In the genomic region with DNA sequence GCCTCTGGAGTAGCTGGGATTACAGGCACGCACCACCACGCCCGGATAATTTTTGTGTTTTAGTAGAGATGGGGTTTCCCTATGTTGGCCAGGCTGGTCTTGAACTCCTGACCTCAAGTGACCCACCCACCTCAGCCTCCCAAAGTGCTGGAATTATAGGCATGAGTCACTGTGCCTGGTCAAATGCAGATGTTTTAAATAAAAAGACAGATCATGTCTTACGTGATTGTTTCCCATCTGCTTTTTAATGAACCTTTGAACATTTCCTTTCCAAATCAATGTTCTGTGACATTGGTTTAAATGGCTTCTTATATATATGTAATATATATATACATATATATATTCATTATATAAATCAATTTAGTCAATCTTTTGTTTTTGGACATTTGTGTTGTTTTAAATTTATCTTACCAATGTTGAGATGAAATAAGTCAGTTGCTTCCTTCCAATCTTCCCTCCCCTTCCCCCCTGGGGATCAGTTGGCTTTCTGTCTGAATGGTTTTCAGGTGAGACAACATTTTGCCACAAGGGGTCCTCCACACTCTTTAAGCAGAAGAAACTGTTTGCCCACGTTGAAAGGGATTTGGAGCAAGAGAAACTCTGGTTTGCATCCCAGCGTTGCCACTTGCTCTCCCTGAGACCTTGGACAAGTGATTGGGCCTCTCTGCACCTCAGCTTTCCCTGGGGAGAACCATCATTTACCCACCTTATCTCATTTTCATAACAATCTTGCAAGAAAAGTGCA, we compare ENCODE assay signal across 1 cellular context.
TF ChIP-seq lines count a peak whose summit lies in the region.

No MANE protein-coding gene starts in this region.

TF ChIP-seq in GM23338, 12 proteins besides CTCF, POLR2A, EP300 and RAD21 (continued from another document):
- TF ChIP-seq, protein P1, sequence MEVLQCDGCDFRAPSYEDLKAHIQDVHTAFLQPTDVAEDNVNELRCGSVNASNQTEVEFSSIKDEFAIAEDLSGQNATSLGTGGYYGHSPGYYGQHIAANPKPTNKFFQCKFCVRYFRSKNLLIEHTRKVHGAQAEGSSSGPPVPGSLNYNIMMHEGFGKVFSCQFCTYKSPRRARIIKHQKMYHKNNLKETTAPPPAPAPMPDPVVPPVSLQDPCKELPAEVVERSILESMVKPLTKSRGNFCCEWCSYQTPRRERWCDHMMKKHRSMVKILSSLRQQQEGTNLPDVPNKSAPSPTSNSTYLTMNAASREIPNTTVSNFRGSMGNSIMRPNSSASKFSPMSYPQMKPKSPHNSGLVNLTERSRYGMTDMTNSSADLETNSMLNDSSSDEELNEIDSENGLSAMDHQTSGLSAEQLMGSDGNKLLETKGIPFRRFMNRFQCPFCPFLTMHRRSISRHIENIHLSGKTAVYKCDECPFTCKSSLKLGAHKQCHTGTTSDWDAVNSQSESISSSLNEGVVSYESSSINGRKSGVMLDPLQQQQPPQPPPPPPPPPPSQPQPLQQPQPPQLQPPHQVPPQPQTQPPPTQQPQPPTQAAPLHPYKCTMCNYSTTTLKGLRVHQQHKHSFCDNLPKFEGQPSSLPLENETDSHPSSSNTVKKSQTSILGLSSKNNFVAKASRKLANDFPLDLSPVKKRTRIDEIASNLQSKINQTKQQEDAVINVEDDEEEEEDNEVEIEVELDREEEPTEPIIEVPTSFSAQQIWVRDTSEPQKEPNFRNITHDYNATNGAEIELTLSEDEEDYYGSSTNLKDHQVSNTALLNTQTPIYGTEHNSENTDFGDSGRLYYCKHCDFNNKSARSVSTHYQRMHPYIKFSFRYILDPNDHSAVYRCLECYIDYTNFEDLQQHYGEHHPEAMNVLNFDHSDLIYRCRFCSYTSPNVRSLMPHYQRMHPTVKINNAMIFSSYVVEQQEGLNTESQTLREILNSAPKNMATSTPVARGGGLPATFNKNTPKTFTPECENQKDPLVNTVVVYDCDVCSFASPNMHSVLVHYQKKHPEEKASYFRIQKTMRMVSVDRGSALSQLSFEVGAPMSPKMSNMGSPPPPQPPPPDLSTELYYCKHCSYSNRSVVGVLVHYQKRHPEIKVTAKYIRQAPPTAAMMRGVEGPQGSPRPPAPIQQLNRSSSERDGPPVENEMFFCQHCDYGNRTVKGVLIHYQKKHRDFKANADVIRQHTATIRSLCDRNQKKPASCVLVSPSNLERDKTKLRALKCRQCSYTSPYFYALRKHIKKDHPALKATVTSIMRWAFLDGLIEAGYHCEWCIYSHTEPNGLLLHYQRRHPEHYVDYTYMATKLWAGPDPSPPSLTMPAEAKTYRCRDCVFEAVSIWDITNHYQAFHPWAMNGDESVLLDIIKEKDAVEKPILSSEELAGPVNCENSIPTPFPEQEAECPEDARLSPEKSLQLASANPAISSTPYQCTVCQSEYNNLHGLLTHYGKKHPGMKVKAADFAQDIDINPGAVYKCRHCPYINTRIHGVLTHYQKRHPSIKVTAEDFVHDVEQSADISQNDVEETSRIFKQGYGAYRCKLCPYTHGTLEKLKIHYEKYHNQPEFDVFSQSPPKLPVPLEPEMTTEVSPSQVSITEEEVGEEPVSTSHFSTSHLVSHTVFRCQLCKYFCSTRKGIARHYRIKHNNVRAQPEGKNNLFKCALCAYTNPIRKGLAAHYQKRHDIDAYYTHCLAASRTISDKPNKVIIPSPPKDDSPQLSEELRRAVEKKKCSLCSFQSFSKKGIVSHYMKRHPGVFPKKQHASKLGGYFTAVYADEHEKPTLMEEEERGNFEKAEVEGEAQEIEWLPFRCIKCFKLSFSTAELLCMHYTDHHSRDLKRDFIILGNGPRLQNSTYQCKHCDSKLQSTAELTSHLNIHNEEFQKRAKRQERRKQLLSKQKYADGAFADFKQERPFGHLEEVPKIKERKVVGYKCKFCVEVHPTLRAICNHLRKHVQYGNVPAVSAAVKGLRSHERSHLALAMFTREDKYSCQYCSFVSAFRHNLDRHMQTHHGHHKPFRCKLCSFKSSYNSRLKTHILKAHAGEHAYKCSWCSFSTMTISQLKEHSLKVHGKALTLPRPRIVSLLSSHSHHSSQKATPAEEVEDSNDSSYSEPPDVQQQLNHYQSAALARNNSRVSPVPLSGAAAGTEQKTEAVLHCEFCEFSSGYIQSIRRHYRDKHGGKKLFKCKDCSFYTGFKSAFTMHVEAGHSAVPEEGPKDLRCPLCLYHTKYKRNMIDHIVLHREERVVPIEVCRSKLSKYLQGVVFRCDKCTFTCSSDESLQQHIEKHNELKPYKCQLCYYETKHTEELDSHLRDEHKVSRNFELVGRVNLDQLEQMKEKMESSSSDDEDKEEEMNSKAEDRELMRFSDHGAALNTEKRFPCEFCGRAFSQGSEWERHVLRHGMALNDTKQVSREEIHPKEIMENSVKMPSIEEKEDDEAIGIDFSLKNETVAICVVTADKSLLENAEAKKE (CRISPR knock-in tag; IDR thresholded peaks at IDR 0.05): no peak
- TF ChIP-seq STAT1 (IDR thresholded peaks at IDR 0.05; ENCODE audit: unreplicated experiment): no peak
- TF ChIP-seq REST (IDR thresholded peaks at IDR 0.05; ENCODE audit: unreplicated experiment): no peak
- TF ChIP-seq, protein P2, sequence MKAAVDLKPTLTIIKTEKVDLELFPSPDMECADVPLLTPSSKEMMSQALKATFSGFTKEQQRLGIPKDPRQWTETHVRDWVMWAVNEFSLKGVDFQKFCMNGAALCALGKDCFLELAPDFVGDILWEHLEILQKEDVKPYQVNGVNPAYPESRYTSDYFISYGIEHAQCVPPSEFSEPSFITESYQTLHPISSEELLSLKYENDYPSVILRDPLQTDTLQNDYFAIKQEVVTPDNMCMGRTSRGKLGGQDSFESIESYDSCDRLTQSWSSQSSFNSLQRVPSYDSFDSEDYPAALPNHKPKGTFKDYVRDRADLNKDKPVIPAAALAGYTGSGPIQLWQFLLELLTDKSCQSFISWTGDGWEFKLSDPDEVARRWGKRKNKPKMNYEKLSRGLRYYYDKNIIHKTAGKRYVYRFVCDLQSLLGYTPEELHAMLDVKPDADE (IDR thresholded peaks at IDR 0.05): no peak
- no peak for TF ChIP-seq NANOG (IDR thresholded peaks at IDR 0.05; ENCODE audit: borderline replicate concordance)
- TF ChIP-seq JUNB (IDR thresholded peaks at IDR 0.05; ENCODE audit: unreplicated experiment): no peak
- no peak for TF ChIP-seq ZNF331 (CRISPR knock-in tag; IDR thresholded peaks at IDR 0.05; ENCODE audit: low read depth)
- TF ChIP-seq POLR2AphosphoS5 (IDR thresholded peaks at IDR 0.05; ENCODE audit: low read depth): no peak
- TF ChIP-seq EZH2 (IDR thresholded peaks at IDR 0.05; ENCODE audit: low read depth, unreplicated experiment): no peak
